17 cellular contexts compared by ENCODE assay signal in genomic region chr1:66033781-66034180, GRCh38.
DNase-seq lines count a peak whose midpoint lies in the region; ATAC-seq and TF ChIP-seq lines count a peak whose summit lies in the region.
"Had no signal": no experiment of that assay in that cellular context is flagged by ENCODE, and none has a peak within 500 bp of the region (broad histone marks: within the 10 kb centered on the region; RNA-seq: fewer than 3 reads in every experiment).

No MANE protein-coding gene starts in this region.

- no peak overlapping the region for H3K27ac ChIP-seq in gastrocnemius medialis
- H3K27ac ChIP-seq: KMS-11, PC-9, SJSA1 had no signal

- H3K27me3 Mint-ChIP-seq in stimulated activated naive CD8-positive, alpha-beta T cell treated with anti-CD3 and anti-CD28 coated beads, Interleukin-15, amount 100 ng/mL, for 72 hours = peaks cover 12% of the 10 kb centered on the region
- H3K27me3 Mint-ChIP-seq in brain = no peaks in the 10 kb centered on the region

- intact Hi-C loops in gastrocnemius medialis (cut with DNase I; ENCODE audit: low total_unique reads) = no loop called here

- no peaks in the 10 kb centered on the region for H3K27me3 ChIP-seq in gastrocnemius medialis
- H3K27me3 ChIP-seq: SJSA1 had no signal

- no peak overlapping the region for H3K4me3 ChIP-seq in gastrocnemius medialis
- H3K4me3 ChIP-seq: PC-9, SJSA1 had no signal

- no peaks in the 10 kb centered on the region for H3K4me1 Mint-ChIP-seq in stimulated activated naive CD8-positive, alpha-beta T cell treated with anti-CD3 and anti-CD28 coated beads, Interleukin-15, amount 100 ng/mL, for 72 hours
- H3K4me1 Mint-ChIP-seq in brain = peaks cover 24% of the 10 kb centered on the region
- H3K4me1 Mint-ChIP-seq in stimulated activated effector memory CD8-positive, alpha-beta T cell treated with anti-CD3 and anti-CD28 coated beads, Interleukin-12 subunit alpha, Interleukin-12 subunit beta, amount 100 ng/mL, for 72 hours = no peaks in the 10 kb centered on the region
- H3K4me1 Mint-ChIP-seq: CD14-positive monocyte had no signal

- H3K27ac Mint-ChIP-seq in stimulated activated naive CD8-positive, alpha-beta T cell treated with anti-CD3 and anti-CD28 coated beads, Interleukin-15, amount 100 ng/mL, for 72 hours = no peak overlapping the region
- H3K27ac Mint-ChIP-seq in brain = peak overlapping the region in 3 of 5 experiments; percentile 0 to 22 (median 15)
- no peak overlapping the region for H3K27ac Mint-ChIP-seq in stimulated activated effector memory CD8-positive, alpha-beta T cell treated with anti-CD3 and anti-CD28 coated beads, Interleukin-12 subunit alpha, Interleukin-12 subunit beta, amount 100 ng/mL, for 72 hours
- H3K27ac Mint-ChIP-seq: CD14-positive monocyte had no signal

- TF ChIP-seq POLR2A in gastrocnemius medialis (IDR thresholded peaks at IDR 0.05) = no peak

- H3K9me3 Mint-ChIP-seq in stimulated activated naive CD8-positive, alpha-beta T cell treated with anti-CD3 and anti-CD28 coated beads, Interleukin-15, amount 100 ng/mL, for 72 hours = peaks cover 5 to 12% of the 10 kb centered on the region in 2 donors
- peaks cover 11 to 31% (median 24%) of the 10 kb centered on the region in 5 experiments for H3K9me3 Mint-ChIP-seq in brain
- peaks cover 9% of the 10 kb centered on the region for H3K9me3 Mint-ChIP-seq in stimulated activated effector memory CD8-positive, alpha-beta T cell treated with anti-CD3 and anti-CD28 coated beads, Interleukin-12 subunit alpha, Interleukin-12 subunit beta, amount 100 ng/mL, for 72 hours

- TF ChIP-seq CTCF in brain (conservative IDR thresholded peaks at IDR 0.05) = no peak
- TF ChIP-seq CTCF in gastrocnemius medialis (IDR thresholded peaks at IDR 0.05 in 4 of 5, conservative IDR thresholded peaks at IDR 0.05 in 1 of 5) = no peak

- no peaks in the 10 kb centered on the region for H3K9me3 ChIP-seq in gastrocnemius medialis
- H3K9me3 ChIP-seq: SJSA1 had no signal

- in situ Hi-C loops in gastrocnemius medialis (cut with MboI; ENCODE audit: low sequenced_read_pairs in 4 of 4) = no loop called here

- H3K36me3 ChIP-seq in gastrocnemius medialis = no peaks in the 10 kb centered on the region
- H3K36me3 ChIP-seq: SJSA1 had no signal

- H3K36me3 Mint-ChIP-seq in brain = peaks cover 48% of the 10 kb centered on the region
- no peaks in the 10 kb centered on the region for H3K36me3 Mint-ChIP-seq in stimulated activated effector memory CD8-positive, alpha-beta T cell treated with anti-CD3 and anti-CD28 coated beads, Interleukin-12 subunit alpha, Interleukin-12 subunit beta, amount 100 ng/mL, for 72 hours
- H3K36me3 Mint-ChIP-seq: CD14-positive monocyte had no signal

- no peak for DNase-seq in stimulated activated naive CD8-positive, alpha-beta T cell treated with anti-CD3 and anti-CD28 coated beads, Interleukin-15, Interleukin-2, amounts not matched to agents 100 U/mL and 50 U/mL, for 24 hours
- no peak for DNase-seq in stimulated activated naive CD8-positive, alpha-beta T cell treated with anti-CD3 and anti-CD28 coated beads, Interleukin-15, amount 100 ng/mL, for 72 hours
- DNase-seq in HPDE6-E6E7 (ENCODE audit: extremely low spot score) (peak; percentile 4), gastrocnemius medialis (no peak)
- no peak for DNase-seq in stimulated activated effector memory CD8-positive, alpha-beta T cell treated with anti-CD3 and anti-CD28 coated beads, Interleukin-12 subunit alpha, Interleukin-12 subunit beta, amount 100 ng/mL, for 72 hours (ENCODE audit: low spot score in 2 of 2)
- DNase-seq: GF-D8, NCI-H1417 treated with DMSO at 0.1 percent for 48 hours, NCI-H2029, NCI-H345, NCI-H524 treated with DMSO at 0.1 percent for 48 hours, PC-9 had no signal

- ATAC-seq in stimulated activated naive CD8-positive, alpha-beta T cell treated with anti-CD3 and anti-CD28 coated beads, Interleukin-15, Interleukin-2, amounts not matched to agents 100 U/mL and 50 U/mL, for 24 hours = peak; percentile 49
- no peak for ATAC-seq in stimulated activated naive CD8-positive, alpha-beta T cell treated with anti-CD3 and anti-CD28 coated beads, Interleukin-15, amount 100 ng/mL, for 72 hours
- peak; percentile 62 for ATAC-seq in stimulated activated effector memory CD8-positive, alpha-beta T cell treated with anti-CD3 and anti-CD28 coated beads, Interleukin-12 subunit alpha, Interleukin-12 subunit beta, amount 100 ng/mL, for 72 hours
- ATAC-seq in HG02763 (IDR thresholded peaks at IDR 0.05; ENCODE audit: unreplicated experiment) (no peak), GM21423 (IDR thresholded peaks at IDR 0.05; ENCODE audit: unreplicated experiment) (no peak), gastrocnemius medialis (no peak)

- H3K4me1 ChIP-seq in gastrocnemius medialis = no peaks in the 10 kb centered on the region
- H3K4me1 ChIP-seq: SJSA1 had no signal

- H3K4me3 Mint-ChIP-seq in stimulated activated naive CD8-positive, alpha-beta T cell treated with anti-CD3 and anti-CD28 coated beads, Interleukin-15, amount 100 ng/mL, for 72 hours = no peak overlapping the region
- H3K4me3 Mint-ChIP-seq in brain = no peak overlapping the region
- no peak overlapping the region for H3K4me3 Mint-ChIP-seq in stimulated activated effector memory CD8-positive, alpha-beta T cell treated with anti-CD3 and anti-CD28 coated beads, Interleukin-12 subunit alpha, Interleukin-12 subunit beta, amount 100 ng/mL, for 72 hours
- H3K4me3 Mint-ChIP-seq: CD14-positive monocyte had no signal

Comparison
In these comparisons a context has a peak if more than half of its experiments do, and no peak if none do; other contexts are left out.
1. ATAC-seq: peak in stimulated activated naive CD8-positive, alpha-beta T cell treated with anti-CD3 and anti-CD28 coated beads, Interleukin-15, Interleukin-2, amounts not matched to agents 100 U/mL and 50 U/mL, for 24 hours (single experiment) and stimulated activated effector memory CD8-positive, alpha-beta T cell treated with anti-CD3 and anti-CD28 coated beads, Interleukin-12 subunit alpha, Interleukin-12 subunit beta, amount 100 ng/mL, for 72 hours (single experiment); none in stimulated activated naive CD8-positive, alpha-beta T cell treated with anti-CD3 and anti-CD28 coated beads, Interleukin-15, amount 100 ng/mL, for 72 hours (single experiment), HG02763 (single experiment), GM21423 (single experiment) and gastrocnemius medialis (0 of 2).
2. H3K27ac Mint-ChIP-seq: peak in brain (3 of 5); none in stimulated activated naive CD8-positive, alpha-beta T cell treated with anti-CD3 and anti-CD28 coated beads, Interleukin-15, amount 100 ng/mL, for 72 hours (0 of 2) and stimulated activated effector memory CD8-positive, alpha-beta T cell treated with anti-CD3 and anti-CD28 coated beads, Interleukin-12 subunit alpha, Interleukin-12 subunit beta, amount 100 ng/mL, for 72 hours (single experiment).